Comparison of ENCODE assay signal across 1 cellular context in the genomic region with DNA sequence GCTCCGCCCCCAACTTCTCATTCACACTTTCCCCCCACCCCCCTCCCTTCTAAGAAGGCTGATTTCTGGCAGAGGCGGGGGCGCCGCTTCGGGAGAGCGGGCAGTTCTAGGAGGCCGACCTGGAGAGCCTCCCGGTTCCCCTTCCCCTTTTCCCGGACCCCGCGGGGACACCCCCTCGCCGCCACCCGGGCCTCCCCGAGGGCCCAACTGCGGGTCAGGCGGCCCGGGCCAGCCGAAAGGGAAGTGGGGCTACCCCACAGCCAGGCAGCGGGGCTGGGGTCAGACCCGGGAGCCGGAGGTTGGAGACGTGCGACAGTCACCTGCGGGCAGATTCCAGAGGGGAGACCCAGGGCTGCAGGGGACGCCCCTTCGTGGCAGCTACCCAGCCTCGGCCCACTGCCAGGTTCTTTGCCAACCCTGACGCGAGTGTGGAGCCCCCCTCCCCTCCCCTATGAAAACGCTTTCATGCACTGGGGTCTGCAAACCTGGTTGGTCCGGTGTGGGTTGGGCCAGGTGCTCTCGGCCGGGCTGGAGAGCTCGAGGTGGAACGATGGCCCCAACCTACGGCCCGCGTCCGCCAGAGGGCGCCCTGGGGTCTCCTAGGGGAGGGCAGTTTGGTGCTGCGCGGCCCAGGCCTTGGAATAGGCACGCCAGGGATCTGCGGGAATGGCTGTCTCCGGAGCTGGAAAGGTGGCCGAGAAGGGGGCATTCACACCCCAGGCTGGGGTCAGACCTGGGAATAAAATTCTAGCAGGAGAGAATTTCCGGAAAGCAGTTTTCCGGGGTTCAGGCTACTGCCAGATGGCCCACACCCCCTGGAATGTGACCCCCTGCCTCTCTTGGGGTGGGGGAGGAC.
TF ChIP-seq lines count a peak whose summit lies in the region.

No MANE protein-coding gene starts in this region.

TF ChIP-seq in HCT116, 20 proteins besides CTCF, POLR2A, EP300 and RAD21 (continued from another document):
- peak; percentile 66 for TF ChIP-seq YY1 (IDR thresholded peaks at IDR 0.05; ENCODE audit: extremely low read depth, insufficient replicate concordance, low read depth, low read length)
